ENCODE assay signal across 18 cellular contexts in genomic region chr6:102641426-102641825, GRCh38.
DNase-seq lines count a peak whose midpoint lies in the region; ATAC-seq and TF ChIP-seq lines count a peak whose summit lies in the region.
"Had no signal": no experiment of that assay in that cellular context is flagged by ENCODE, and none has a peak within 500 bp of the region (broad histone marks: within the 10 kb centered on the region; RNA-seq: fewer than 3 reads in every experiment).

No MANE protein-coding gene starts in this region.

- H3K4me1 ChIP-seq in gastrocnemius medialis: no peaks in the 10 kb centered on the region
- H3K4me1 ChIP-seq: BE2C, BLaER1, Caco-2 had no signal

- TF ChIP-seq POLR2A in gastrocnemius medialis (IDR thresholded peaks at IDR 0.05): no peak

- no peak overlapping the region for H3K4me3 ChIP-seq in epithelial cell of esophagus (ENCODE audit: low read length)
- no peak overlapping the region for H3K4me3 ChIP-seq in gastrocnemius medialis
- H3K4me3 ChIP-seq: BLaER1, GM12878 had no signal

- intact Hi-C loops in gastrocnemius medialis (cut with DNase I; ENCODE audit: low total_unique reads): no loop called here

- DNase-seq in NCI-H226: peak; percentile 81
- DNase-seq in amniotic epithelial cell (ENCODE audit: low read depth): peak; percentile 20
- peak; percentile 72 for DNase-seq in epithelial cell of esophagus (ENCODE audit: low read depth)
- DNase-seq in gastrocnemius medialis: no peak
- no peak for DNase-seq in NCI-H1930 (lab: John Stamatoyannopoulos, UW)
- DNase-seq: 8988T; ACHN; BE2C; C1 segment of cervical spinal cord; Caco-2; Calu3; CD4-positive, alpha-beta T cell; CD8-positive, alpha-beta T cell; DMS79 treated with DMSO at 0.1 percent for 48 hours; GDM1 had no signal

- TF ChIP-seq CTCF in epithelial cell of esophagus (IDR thresholded peaks at IDR 0.05; ENCODE audit: insufficient read depth, low read depth, low read length, missing control alignments) (no peak), gastrocnemius medialis (IDR thresholded peaks at IDR 0.05 in 4 of 5, conservative IDR thresholded peaks at IDR 0.05 in 1 of 5) (no peak)

- ATAC-seq in HG02852 (IDR thresholded peaks at IDR 0.05; ENCODE audit: unreplicated experiment) (no peak), gastrocnemius medialis (no peak)
- ATAC-seq: CD8-positive, alpha-beta T cell; GM12878 had no signal

- no peaks in the 10 kb centered on the region for H3K9me3 ChIP-seq in gastrocnemius medialis
- H3K9me3 ChIP-seq: BE2C, BLaER1, Caco-2 had no signal

- in situ Hi-C loops in gastrocnemius medialis (cut with MboI; ENCODE audit: low sequenced_read_pairs in 4 of 4): no loop called here

- H3K27ac ChIP-seq in gastrocnemius medialis: no peak overlapping the region
- H3K27ac ChIP-seq: BLaER1 had no signal

- no peaks in the 10 kb centered on the region for H3K27me3 ChIP-seq in gastrocnemius medialis
- H3K27me3 ChIP-seq: BE2C, BLaER1 had no signal

- no peaks in the 10 kb centered on the region for H3K36me3 ChIP-seq in gastrocnemius medialis
- H3K36me3 ChIP-seq: BE2C, BLaER1 had no signal

Comparison
In these comparisons a context has a peak if more than half of its experiments do, and no peak if none do; other contexts are left out.
1. DNase-seq: peak in NCI-H226 (single experiment), amniotic epithelial cell (single experiment) and epithelial cell of esophagus (single experiment); none in gastrocnemius medialis (0 of 2) and NCI-H1930 (0 of 2).